ENCODE assay signal across 8 cellular contexts in the genomic region with DNA sequence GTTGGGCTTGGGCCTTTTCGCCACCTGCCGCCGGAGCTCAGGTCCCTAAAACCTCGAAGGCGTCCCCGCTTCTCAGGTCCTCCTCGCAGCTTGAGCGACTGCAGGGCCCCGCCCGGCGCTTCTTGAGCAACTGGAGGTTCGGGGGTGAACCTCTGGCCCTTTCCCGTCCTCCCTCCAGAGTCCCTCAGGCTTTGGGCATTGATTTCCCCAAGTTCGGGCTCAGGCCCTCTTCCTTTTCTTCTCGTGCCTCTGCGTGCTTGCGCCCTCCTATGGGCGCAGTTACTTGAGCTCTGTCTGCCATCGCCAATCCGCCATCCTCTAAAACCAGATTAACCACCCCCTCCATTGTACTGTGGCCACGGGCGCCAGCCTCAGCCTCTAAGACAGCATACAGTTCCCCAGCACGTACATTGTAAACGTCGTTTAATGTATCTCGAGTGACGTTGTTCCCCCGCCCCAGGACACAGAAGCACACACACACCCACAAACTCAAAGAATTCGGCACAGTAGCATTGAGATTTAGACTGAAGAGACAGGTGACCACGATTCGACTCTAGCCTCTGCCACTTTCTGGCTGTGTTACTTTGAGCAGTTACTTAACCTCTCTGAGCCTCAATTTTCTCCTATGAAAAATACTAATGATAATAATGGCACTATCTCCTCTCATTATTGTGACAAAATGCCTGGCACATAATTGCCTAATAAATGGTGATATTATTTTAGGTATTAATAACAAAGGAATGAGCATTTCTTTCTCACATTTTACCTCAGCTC. TPM values are rescaled to one million over a fixed set of nuclear protein-coding genes. Genes with fewer than 3 reads are reported as not detected.
A peak's percentile ranks its signal among the peaks of the same experiment; 100 is the strongest.
DNase-seq lines count a peak whose midpoint lies in the region; ATAC-seq and TF ChIP-seq lines count a peak whose summit lies in the region.

No MANE protein-coding gene starts in this region.

- no peaks in the 10 kb centered on the region for H3K36me3 Mint-ChIP-seq in activated naive CD4-positive, alpha-beta T cell treated with anti-CD3 and anti-CD28 coated beads for 36 hours (ENCODE audit: low read depth)

- H4K20me1 ChIP-seq in PC-3 (ENCODE audit: low read length), result no peaks in the 10 kb centered on the region

- H3K4me2 ChIP-seq in PC-3 (ENCODE audit: low read length), result peak overlapping the region; percentile 84

- no peaks in the 10 kb centered on the region for H3K27me3 Mint-ChIP-seq in activated naive CD4-positive, alpha-beta T cell treated with anti-CD3 and anti-CD28 coated beads for 36 hours (ENCODE audit: low read depth)

- H3K27me3 ChIP-seq in PC-3 (ENCODE audit: low read length), result peaks cover 16% of the 10 kb centered on the region; the same call in 1 of the 2 replicates

- peak overlapping the region; percentile 68 for H3K4me3 ChIP-seq in PC-3 (ENCODE audit: low read length)

- H3K4me1 Mint-ChIP-seq in activated naive CD4-positive, alpha-beta T cell treated with anti-CD3 and anti-CD28 coated beads for 36 hours (ENCODE audit: low read depth), result peaks cover 45% of the 10 kb centered on the region

- POLR2A ChIA-PET in PC-3 (lab: Charles Lee; ENCODE audit: unreplicated experiment), result interaction anchor here (0.6 kb wide), 2 partner anchors 41 to 98 kb away, joined by 3 to 5 read pairs; no protein-coding TSS in a partner anchor

- intact Hi-C loops in PC-3 (cut with micrococcal nuclease), result loop anchor here (1.0 kb wide), 1 partner anchor 55 kb away; no protein-coding TSS in a partner anchor
- intact Hi-C loops in activated naive CD4-positive, alpha-beta T cell treated with anti-CD3 and anti-CD28 coated beads for 36 hours (cut with micrococcal nuclease), result loop anchor here (1.0 to 10.0 kb wide), 9 partner anchors 10 to 523 kb away; partner anchors contain the start of genes ATP2B4, BTG2, KDM5B and PPFIA4

- ATAC-seq in GM19467 (IDR thresholded peaks at IDR 0.05; ENCODE audit: unreplicated experiment) (peak; percentile 20), HG03565 (IDR thresholded peaks at IDR 0.05; ENCODE audit: unreplicated experiment) (peak; percentile 17), PC-3 (peak; percentile 62)

- H3K79me2 ChIP-seq in PC-3 (ENCODE audit: low read length), result no peaks in the 10 kb centered on the region

- peak; percentile 50 for DNase-seq in DMS114 treated with DMSO at 0.1 percent for 48 hours (lab: John Stamatoyannopoulos, UW; ENCODE audit: unreplicated experiment)
- DNase-seq in PC-3, result peak; percentile 68
- DNase-seq in activated naive CD4-positive, alpha-beta T cell treated with anti-CD3 and anti-CD28 coated beads for 36 hours, result peak; percentile 75
- peak; percentile 74 for DNase-seq in germinal center (ENCODE audit: low spot score)
- DNase-seq in nucleus accumbens (lab: John Stamatoyannopoulos, UW), result peak in 45 of 56 donors; percentile 24 to 87 (median 74)
- DNase-seq in middle frontal gyrus (ENCODE audit: extremely low spot score, low spot score), result no peak

- peak overlapping the region; percentile 90 for H3K27ac Mint-ChIP-seq in activated naive CD4-positive, alpha-beta T cell treated with anti-CD3 and anti-CD28 coated beads for 36 hours

- TF ChIP-seq CTCF in PC-3 (conservative IDR thresholded peaks at IDR 0.05; ENCODE audit: low read depth, low read length), result peak; percentile 68

- BruUV-seq in PC-3 (replicated peaks; lab: Mats Ljungman, UMichigan), result no TSS peak

- H3K4me1 ChIP-seq in PC-3 (ENCODE audit: insufficient read depth, low read length), result peaks cover 21% of the 10 kb centered on the region; the same call in 1 of the 2 replicates

- peak overlapping the region; percentile 43 for H3K27ac ChIP-seq in PC-3 (ENCODE audit: low read length)

- H3K9me3 ChIP-seq in PC-3 (ENCODE audit: low read length), result no peaks in the 10 kb centered on the region

- peak overlapping the region; percentile 76 for H3K4me3 Mint-ChIP-seq in activated naive CD4-positive, alpha-beta T cell treated with anti-CD3 and anti-CD28 coated beads for 36 hours

- H2AFZ ChIP-seq in PC-3 (ENCODE audit: low read length), result peak overlapping the region; percentile 82

- no peaks in the 10 kb centered on the region for H3K36me3 ChIP-seq in PC-3 (ENCODE audit: low read depth, low read length)

- CTCF ChIA-PET in PC-3 (lab: Charles Lee), result interaction anchor here (0.6 to 2.4 kb wide), 7 partner anchors 22 to 210 kb away, joined by 3 to 23 read pairs (median 4); no protein-coding TSS in a partner anchor
- CTCF ChIA-PET in activated naive CD4-positive, alpha-beta T cell treated with anti-CD3 and anti-CD28 coated beads for 36 hours (lab: Charles Lee), result interaction anchor here (0.7 to 9.8 kb wide), 9 partner anchors 9 to 161 kb away, joined by 3 to 188 read pairs (median 35); partner anchors contain the start of gene BTG2

- no peaks in the 10 kb centered on the region for H3K9me3 Mint-ChIP-seq in activated naive CD4-positive, alpha-beta T cell treated with anti-CD3 and anti-CD28 coated beads for 36 hours

- H3K9me2 ChIP-seq in PC-3 (replicated peaks; ENCODE audit: low read length), result no peaks in the 10 kb centered on the region

- no peaks in the 10 kb centered on the region for H3F3A ChIP-seq in PC-3 (ENCODE audit: low read length, unreplicated experiment)

- peak overlapping the region; percentile 54 for H3K9ac ChIP-seq in PC-3 (ENCODE audit: low read length)

RNA-seq across cellular contexts. Expression of gene BTG2, which starts 22.6 kb away (rescaled TPM):
- total RNA-seq in PC-3 (2014; rRNA removed), result 2.2 and 2.4 TPM in 2 replicates
- total RNA-seq in activated naive CD4-positive, alpha-beta T cell treated with anti-CD3 and anti-CD28 coated beads for 36 hours, result 100 to 1,000 TPM; 106 to 109 TPM

RNA-seq across cellular contexts. Expression of gene FMOD, which starts 23.1 kb away (rescaled TPM):
- total RNA-seq in PC-3 (2014; rRNA removed), result not detected in 2 replicates
- total RNA-seq in activated naive CD4-positive, alpha-beta T cell treated with anti-CD3 and anti-CD28 coated beads for 36 hours, result 1 to 10 TPM; 5.3 to 5.8 TPM

Comparison
In these comparisons a context has a peak if more than half of its experiments do, and no peak if none do; other contexts are left out.
1. RNA of gene BTG2, which starts 22.6 kb away (total RNA-seq): 106 to 109 TPM in activated naive CD4-positive, alpha-beta T cell treated with anti-CD3 and anti-CD28 coated beads for 36 hours; 2.2 to 2.4 TPM in PC-3; every median in the first group is over 10 times any median in the second.
2. Peak in every context shown above with its lines, with median percentiles within 50 percentile points of each other: ATAC-seq.